28 cellular contexts compared by ENCODE assay signal in the genomic region with DNA sequence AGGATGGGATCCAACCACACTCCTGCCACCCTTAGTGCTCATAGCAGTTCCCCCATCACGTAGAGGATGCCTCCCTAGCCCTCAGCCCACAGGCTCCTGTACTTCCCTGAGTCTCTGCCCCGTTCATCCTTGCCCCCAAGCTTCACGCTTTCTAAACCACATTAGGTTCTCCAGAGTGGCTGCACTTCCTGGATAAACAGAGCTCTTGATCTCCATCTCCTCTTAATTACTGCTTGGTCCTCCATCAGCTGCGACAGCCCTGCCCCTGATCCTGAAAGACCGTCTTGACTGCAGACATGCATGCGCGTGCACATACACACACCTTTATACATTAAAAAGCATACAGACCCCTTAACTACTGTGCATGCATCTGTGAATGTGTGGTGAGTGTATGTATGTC.
"Had no signal": no experiment of that assay in that cellular context is flagged by ENCODE, and none has a peak within 500 bp of the region (broad histone marks: within the 10 kb centered on the region; RNA-seq: fewer than 3 reads in every experiment).

No MANE protein-coding gene starts in this region.

- H3K4me3 Mint-ChIP-seq: activated CD4-positive, alpha-beta memory T cell treated with anti-CD3 and anti-CD28 coated beads for 36 hours; activated naive CD4-positive, alpha-beta T cell treated with anti-CD3 and anti-CD28 coated beads, Interleukin-2, amount 10 ng/mL, durations not matched to agents 7 days and 5 days; activated naive CD8-positive, alpha-beta T cell; activated naive CD8-positive, alpha-beta T cell treated with anti-CD3 and anti-CD28 coated beads, Interleukin-2, amount 50 U/mL, for 24 hours; activated T-cell treated with anti-CD3 and anti-CD28 coated beads, Interleukin-2, amount 50 U/mL, for 4 hours; activated T-helper 1 cell treated with anti-CD3 and anti-CD28 coated beads, Interleukin-12 subunit alpha, Interleukin-12 subunit beta, Interleukin-2, Interleukin-4 antibody, amounts not matched to agents 30 ng/mL and 10 ng/mL and 1 ng/mL, durations not matched to agents 14 hours and 24 hours and 36 hours; central memory CD8-positive, alpha-beta T cell had no signal

- ATAC-seq: activated naive CD8-positive, alpha-beta T cell treated with anti-CD3 and anti-CD28 coated beads, Interleukin-2, amount 50 U/mL, for 24 hours; activated T-cell treated with anti-CD3 and anti-CD28 coated beads, Interleukin-2, amount 50 U/mL, for 4 hours; Panc1 had no signal

- H3K27me3 ChIP-seq: brain microvascular endothelial cell, cardiac muscle cell, SJCRH30 had no signal

- H3K36me3 Mint-ChIP-seq: activated CD4-positive, alpha-beta memory T cell treated with anti-CD3 and anti-CD28 coated beads for 36 hours; activated naive CD4-positive, alpha-beta T cell treated with anti-CD3 and anti-CD28 coated beads, Interleukin-2, amount 10 ng/mL, durations not matched to agents 7 days and 5 days; activated naive CD8-positive, alpha-beta T cell had no signal

- H3K27ac ChIP-seq: brain microvascular endothelial cell, cardiac muscle cell, KMS-11, SJCRH30, SK-N-MC had no signal

- H3K9me3 Mint-ChIP-seq: activated CD4-positive, alpha-beta memory T cell treated with anti-CD3 and anti-CD28 coated beads for 36 hours; activated naive CD4-positive, alpha-beta T cell treated with anti-CD3 and anti-CD28 coated beads, Interleukin-2, amount 10 ng/mL, durations not matched to agents 7 days and 5 days; activated naive CD8-positive, alpha-beta T cell treated with anti-CD3 and anti-CD28 coated beads, Interleukin-2, amount 50 U/mL, for 24 hours; activated T-cell treated with anti-CD3 and anti-CD28 coated beads, Interleukin-2, amount 50 U/mL, for 4 hours; activated T-helper 1 cell treated with anti-CD3 and anti-CD28 coated beads, Interleukin-12 subunit alpha, Interleukin-12 subunit beta, Interleukin-2, Interleukin-4 antibody, amounts not matched to agents 30 ng/mL and 10 ng/mL and 1 ng/mL, durations not matched to agents 14 hours and 24 hours and 36 hours; central memory CD8-positive, alpha-beta T cell had no signal

- H3K36me3 ChIP-seq: brain microvascular endothelial cell, cardiac muscle cell, SJCRH30 had no signal

- H3K9me3 ChIP-seq: SJCRH30 had no signal

- H3K27ac Mint-ChIP-seq: activated CD4-positive, alpha-beta memory T cell treated with anti-CD3 and anti-CD28 coated beads for 36 hours; activated naive CD4-positive, alpha-beta T cell treated with anti-CD3 and anti-CD28 coated beads, Interleukin-2, amount 10 ng/mL, durations not matched to agents 7 days and 5 days; activated naive CD8-positive, alpha-beta T cell; activated naive CD8-positive, alpha-beta T cell treated with anti-CD3 and anti-CD28 coated beads, Interleukin-2, amount 50 U/mL, for 24 hours; activated T-helper 1 cell treated with anti-CD3 and anti-CD28 coated beads, Interleukin-12 subunit alpha, Interleukin-12 subunit beta, Interleukin-2, Interleukin-4 antibody, amounts not matched to agents 30 ng/mL and 10 ng/mL and 1 ng/mL, durations not matched to agents 14 hours and 24 hours and 36 hours had no signal

- H3K4me1 Mint-ChIP-seq: activated naive CD4-positive, alpha-beta T cell treated with anti-CD3 and anti-CD28 coated beads, Interleukin-2, amount 10 ng/mL, durations not matched to agents 7 days and 5 days; activated naive CD8-positive, alpha-beta T cell treated with anti-CD3 and anti-CD28 coated beads, Interleukin-2, amount 50 U/mL, for 24 hours; central memory CD8-positive, alpha-beta T cell had no signal

- DNase-seq: activated CD4-positive, alpha-beta memory T cell treated with anti-CD3 and anti-CD28 coated beads for 36 hours; activated CD4-positive, alpha-beta T cell treated with anti-CD3 and anti-CD28 coated beads, Interleukin-2, amount 50 U/mL, for 1 hour; activated CD8-positive, alpha-beta memory T cell treated with anti-CD3 and anti-CD28 coated beads, Interleukin-2, amount 50 U/mL, for 4 hours; activated gamma-delta T cell treated with Interleukin-2 at 50 U/mL for 16 hours; activated naive CD4-positive, alpha-beta T cell treated with anti-CD3 and anti-CD28 coated beads, Interleukin-2, amount 10 ng/mL, durations not matched to agents 7 days and 5 days; activated naive CD8-positive, alpha-beta T cell treated with anti-CD3 and anti-CD28 coated beads, Interleukin-2, amount 50 U/mL, for 24 hours; activated T-cell treated with anti-CD3 and anti-CD28 coated beads for 4 hours; activated T-cell treated with anti-CD3 and anti-CD28 coated beads, Interleukin-2, amount 50 U/mL, for 4 hours; aorta; brain microvascular endothelial cell; MM.1S; NCI-H1092 treated with DMSO at 0.1 percent for 48 hours; NCI-H1417; NCI-H146; NCI-H187 treated with DMSO at 0.1 percent for 48 hours; NCI-H2081; NCI-H345; NCI-H526 treated with DMSO at 0.1 percent for 48 hours; SHP77; SJCRH30; T1000 had no signal

- H3K4me1 ChIP-seq: SJCRH30 had no signal

- H3K27me3 Mint-ChIP-seq: activated naive CD4-positive, alpha-beta T cell treated with anti-CD3 and anti-CD28 coated beads, Interleukin-2, amount 10 ng/mL, durations not matched to agents 7 days and 5 days; activated naive CD8-positive, alpha-beta T cell; activated naive CD8-positive, alpha-beta T cell treated with anti-CD3 and anti-CD28 coated beads, Interleukin-2, amount 50 U/mL, for 24 hours had no signal

- H3K4me3 ChIP-seq: cardiac muscle cell, SJCRH30, SK-N-MC had no signal
